Comparison of ENCODE assay signal across 8 cellular contexts in genomic region chr5:54517512-54518145, GRCh38. TPM values are rescaled to one million over a fixed set of nuclear protein-coding genes. Genes with fewer than 3 reads are reported as not detected.
DNase-seq lines count a peak whose midpoint lies in the region; ATAC-seq and TF ChIP-seq lines count a peak whose summit lies in the region.

SNX18 (plus strand) TSS chr5:54517759; CDS start chr5:54517953, 194 bp downstream.

- H3K9ac ChIP-seq in mammary epithelial cell (ENCODE audit: insufficient read depth, low read length), result peak within 1 kb of the TSS; percentile 34

- POLR2A ChIA-PET in AG04449 (lab: Yijun Ruan, JAX), result interaction anchor here (0.6 to 1.6 kb wide), 8 partner anchors 235 to 383 kb away, joined by 3 to 4 read pairs (median 3); no protein-coding TSS in a partner anchor

- CTCF ChIA-PET in AG04449 (lab: Yijun Ruan, JAX), result interaction anchor here (0.7 to 5.3 kb wide), 60 partner anchors 8 to 642 kb away, joined by 3 to 148 read pairs (median 6); partner anchors contain the start of gene GPX8
- CTCF ChIA-PET in mammary epithelial cell (lab: Charles Lee; ENCODE audit: low non-redundant PET), result interaction anchor here (0.6 to 1.6 kb wide), 6 partner anchors 27 to 1026 kb away, joined by 3 to 22 read pairs (median 3); no protein-coding TSS in a partner anchor

- TF ChIP-seq POLR2A in spleen (IDR thresholded peaks at IDR 0.05), result peak in 2 of 3 donors; percentile 60 to 61

- intact Hi-C loops in mammary epithelial cell (cut with micrococcal nuclease) (loop anchor here (1.0 to 5.0 kb wide), 7 partner anchors 185 to 641 kb away; no protein-coding TSS in a partner anchor), spleen (cut with DNase I; ENCODE audit: low total_unique reads) (loop anchor here (5.0 kb wide), 1 partner anchor 325 kb away; no protein-coding TSS in a partner anchor)

- in situ Hi-C loops in mammary epithelial cell (cut with MboI; ENCODE audit: low sequenced_read_pairs in 2 of 2), result loop anchor here in 1 of 2 donors (5.0 kb wide), 1 partner anchor 330 kb away; no protein-coding TSS in a partner anchor

- H3K36me3 ChIP-seq in mammary epithelial cell (ENCODE audit: insufficient read depth, low read length) (no peaks in the 10 kb centered on the region), spleen (peaks cover 0 to 7% (median 0%) of the 10 kb centered on the region in 6 donors)

- dilution Hi-C loops in mammary epithelial cell (cut with HindIII; ENCODE audit: low sequenced_read_pairs), result no loop called here

- BruUV-seq in mammary epithelial cell (replicated peaks; lab: Mats Ljungman, UMichigan), result no TSS peak

- ATAC-seq in GM18868 (IDR thresholded peaks at IDR 0.05; ENCODE audit: unreplicated experiment), result peak; percentile 96
- ATAC-seq in HG03103 (IDR thresholded peaks at IDR 0.05; ENCODE audit: low read depth, unreplicated experiment), result peak; percentile 93

- H3K9me3 ChIP-seq in mammary epithelial cell (replicated peaks; ENCODE audit: insufficient read depth, low read length), result no peaks in the 10 kb centered on the region
- H3K9me3 ChIP-seq in spleen, result no peaks in the 10 kb centered on the region

- no peaks in the 10 kb centered on the region for H3K27me3 ChIP-seq in mammary epithelial cell (ENCODE audit: insufficient read depth, low read length)
- no peaks in the 10 kb centered on the region for H3K27me3 ChIP-seq in spleen (replicated peaks in 1 of 7)

- peak; percentile 88 for TF ChIP-seq CTCF in AG04449 (IDR thresholded peaks at IDR 0.05; ENCODE audit: insufficient read depth, low read length, missing control alignments)
- TF ChIP-seq CTCF in WI38 (IDR thresholded peaks at IDR 0.05; ENCODE audit: low read depth, low read length), result peak; percentile 89
- peak; percentile 70 to 96 for TF ChIP-seq CTCF in mammary epithelial cell (conservative IDR thresholded peaks at IDR 0.05 in 1 of 2, IDR thresholded peaks at IDR 0.05 in 1 of 2; ENCODE audit: extremely low read depth in 1 of 2, insufficient read depth in 1 of 2, low read depth in 1 of 2, low read length in 2 of 2)
- TF ChIP-seq CTCF in spleen (IDR thresholded peaks at IDR 0.05 in 8 of 11, conservative IDR thresholded peaks at IDR 0.05 in 3 of 11), result peak; percentile 91 to 99 (median 97)

- H3K79me2 ChIP-seq in mammary epithelial cell (ENCODE audit: insufficient read depth, low read length), result peaks cover 47% of the 10 kb centered on the region

- H3K4me3 ChIP-seq in AG04449 (ENCODE audit: low read depth, low read length), result peak within 1 kb of the TSS; percentile 62
- peak within 1 kb of the TSS; percentile 77 for H3K4me3 ChIP-seq in WI38 (ENCODE audit: low read depth, low read length)
- peak within 1 kb of the TSS; percentile 76 to 84 (median 81) for H3K4me3 ChIP-seq in mammary epithelial cell (replicated peaks in 1 of 3; ENCODE audit: insufficient read depth in 1 of 3, low read depth in 2 of 3, low read length in 3 of 3)
- peak within 1 kb of the TSS; percentile 70 to 97 (median 90) for H3K4me3 ChIP-seq in spleen

- H4K20me1 ChIP-seq in mammary epithelial cell (ENCODE audit: insufficient read depth, low read length), result no peaks in the 10 kb centered on the region

- H3K27ac ChIP-seq in mammary epithelial cell (ENCODE audit: insufficient read depth, low read depth, low read length), result peak within 1 kb of the TSS; percentile 54
- peak within 1 kb of the TSS; percentile 84 to 99 (median 96) for H3K27ac ChIP-seq in spleen

- H2AFZ ChIP-seq in mammary epithelial cell (ENCODE audit: low read depth, low read length), result peak within 1 kb of the TSS; percentile 92

- H3K4me1 ChIP-seq in mammary epithelial cell (ENCODE audit: insufficient read depth, low read length), result peaks cover 37% of the 10 kb centered on the region
- H3K4me1 ChIP-seq in spleen, result peaks cover 31 to 57% (median 46%) of the 10 kb centered on the region in 6 donors

- peak within 1 kb of the TSS; percentile 86 for H3K4me2 ChIP-seq in mammary epithelial cell (ENCODE audit: insufficient read depth, low read depth, low read length)

- 0% methylated on average over 1 of the region's 88 CpGs for WGBS in mammary epithelial cell (ENCODE audit: low coverage, missing lambda C conversion rate)
- WGBS in spleen, 5 donors, result 0 to 1% (median 0%) methylated on average over 18 to 88 of the region's 88 CpGs

- DNase-seq in AG04449 (ENCODE audit: low read depth, low spot score), result peak; percentile 56
- peak; percentile 94 for DNase-seq in NCI-H2171 (lab: John Stamatoyannopoulos, UW)
- DNase-seq in mammary epithelial cell, result peak; percentile 83
- DNase-seq in inferior parietal cortex (ENCODE audit: extremely low spot score), result peak; percentile 92
- peak; percentile 99 for DNase-seq in spleen

RNA-seq across cellular contexts. Expression of gene SNX18, which starts in this region (rescaled TPM):
- total RNA-seq in mammary epithelial cell (10 to 100 TPM; 22.6 to 84.0 TPM), spleen (10 to 100 TPM; 59.2 to 82.5 (median 71.9) TPM)
- polyA plus RNA-seq in mammary epithelial cell (7.6 TPM), spleen (10 to 100 TPM in 1 of 3 donors, 1 to 10 TPM in 2; 4.8 to 13.0 (median 8.2) TPM)
- polyA minus RNA-seq in mammary epithelial cell, result 10.5 TPM

Comparison
In these comparisons a context has a peak if more than half of its experiments do, and no peak if none do; other contexts are left out.
1. Peak in every context shown above with its lines: DNase-seq, ATAC-seq, H3K4me3 ChIP-seq and H3K27ac ChIP-seq.